11 cellular contexts compared by ENCODE assay signal in genomic region chr2:30113617-30114293, GRCh38. TPM values are rescaled to one million over a fixed set of nuclear protein-coding genes. Genes with fewer than 3 reads are reported as not detected.
DNase-seq lines count a peak whose midpoint lies in the region; ATAC-seq and TF ChIP-seq lines count a peak whose summit lies in the region.
"Had no signal": no experiment of that assay in that cellular context is flagged by ENCODE, and none has a peak within 500 bp of the region (broad histone marks: within the 10 kb centered on the region; RNA-seq: fewer than 3 reads in every experiment).

No MANE protein-coding gene starts in this region.

- H4K20me1 ChIP-seq in PC-9 (ENCODE audit: insufficient read depth) = no peaks in the 10 kb centered on the region

- ATAC-seq in Right ventricle myocardium inferior = no peak

- H3K4me3 ChIP-seq in AG10803 (ENCODE audit: low read length) = no peak overlapping the region
- no peak overlapping the region for H3K4me3 ChIP-seq in PC-9
- no peak overlapping the region for H3K4me3 ChIP-seq in dorsolateral prefrontal cortex

- no peak overlapping the region for H2AFZ ChIP-seq in PC-9

- H3K27ac ChIP-seq in PC-9 = no peak overlapping the region
- H3K27ac ChIP-seq in dorsolateral prefrontal cortex = peak overlapping the region in 43 of 59 donors; percentile 5 to 89 (median 74)

- POLR2A ChIA-PET in PC-9 (lab: Charles Lee; ENCODE audit: unreplicated experiment) = no interaction called here

- H3K27me3 ChIP-seq in PC-9 (ENCODE audit: insufficient read depth, low read depth) (peaks cover 5% of the 10 kb centered on the region; the same call in 1 of the 2 replicates), dorsolateral prefrontal cortex (no peaks in the 10 kb centered on the region)

- peaks cover 9% of the 10 kb centered on the region; the same call in 1 of the 2 replicates for H3K4me1 ChIP-seq in PC-9 (replicated peaks; ENCODE audit: insufficient read depth)

- DNase-seq in AG10803 (ENCODE audit: low read depth) (peak; percentile 85), PC-9 (peak; percentile 22 to 74), dorsolateral prefrontal cortex (no peak), myocyte (ENCODE audit: low read depth) (peak; percentile 84), NCI-H510A treated with DMSO at 0.1 percent for 48 hours (lab: John Stamatoyannopoulos, UW) (no peak), SHP77 treated with DMSO at 0.1 percent for 48 hours (lab: John Stamatoyannopoulos, UW) (no peak), activated gamma-delta T cell (lab: John Stamatoyannopoulos, UW) (no peak), Right ventricle myocardium inferior (ENCODE audit: missing footprints) (no peak)
- DNase-seq: activated CD8-positive, alpha-beta memory T cell treated with anti-CD3 and anti-CD28 coated beads, Interleukin-2, amount 50 U/mL, for 4 hours; Kasumi-1; OCI-M1 had no signal

- H3K79me2 ChIP-seq in PC-9 (ENCODE audit: low read depth) = no peaks in the 10 kb centered on the region

- H3K9me2 ChIP-seq in PC-9 (ENCODE audit: insufficient read depth) = no peaks in the 10 kb centered on the region

- H3K36me3 ChIP-seq in PC-9 (ENCODE audit: low read depth) = no peaks in the 10 kb centered on the region

- CTCF ChIA-PET in PC-9 (lab: Charles Lee) = interaction anchor here (0.7 kb wide), 1 partner anchor 688 kb away, joined by 3 read pairs; no protein-coding TSS in a partner anchor

- intact Hi-C loops in PC-9 (cut with micrococcal nuclease; ENCODE audit: unreplicated experiment) = no loop called here
- intact Hi-C loops in dorsolateral prefrontal cortex (cut with DNase I) = no loop called here
- intact Hi-C loops in Right ventricle myocardium inferior (cut with DNase I) = no loop called here

- no peaks in the 10 kb centered on the region for H3F3A ChIP-seq in PC-9 (ENCODE audit: insufficient read depth, low read depth)

- H3K9me3 ChIP-seq in PC-9 (ENCODE audit: insufficient read depth, low read depth) = no peaks in the 10 kb centered on the region

- TF ChIP-seq CTCF in AG10803 (conservative IDR thresholded peaks at IDR 0.05; ENCODE audit: low read length) = no peak
- no peak for TF ChIP-seq CTCF in PC-9 (conservative IDR thresholded peaks at IDR 0.05)
- no peak for TF ChIP-seq CTCF in dorsolateral prefrontal cortex (IDR thresholded peaks at IDR 0.05 in 54 of 56, conservative IDR thresholded peaks at IDR 0.05 in 2 of 56; ENCODE audit: low read depth in 1 of 56, partially characterized antibody in 56 of 56)

- H3K4me2 ChIP-seq in PC-9 = 0 out of 2 replicates have a peak overlapping the region, but pooled peaks have one; percentile 9

- no TSS peak for BruUV-seq in PC-9 (replicated peaks; lab: Mats Ljungman, UMichigan)

RNA-seq across cellular contexts. Expression of gene YPEL5, which starts 33.1 kb away (rescaled TPM):
- total RNA-seq in PC-9 (2021) (56.9 and 67.5 TPM in 2 replicates), dorsolateral prefrontal cortex (100 to 1,000 TPM in 111 of 120 experiments, 10 to 100 TPM in 9; 79.6 to 221 (median 158) TPM), myocyte (96.0 and 107 TPM in 2 replicates), Right ventricle myocardium inferior (67.5 TPM)
- polyA plus RNA-seq in myocyte (2012) = 103 TPM

Comparison
In these comparisons a context has a peak if more than half of its experiments do, and no peak if none do; other contexts are left out.
1. DNase-seq: peak in AG10803 (single experiment), PC-9 (2 of 2) and myocyte (single experiment); none in dorsolateral prefrontal cortex (0 of 10), NCI-H510A treated with DMSO at 0.1 percent for 48 hours (single experiment), SHP77 treated with DMSO at 0.1 percent for 48 hours (single experiment), activated gamma-delta T cell (single experiment) and Right ventricle myocardium inferior (single experiment).